9 cellular contexts compared by ENCODE assay signal in genomic region chr14:35944847-35945246, GRCh38.
DNase-seq lines count a peak whose midpoint lies in the region; ATAC-seq, FAIRE-seq and TF ChIP-seq lines count a peak whose summit lies in the region.
"Had no signal": no experiment of that assay in that cellular context is flagged by ENCODE, and none has a peak within 500 bp of the region (broad histone marks: within the 10 kb centered on the region; RNA-seq: fewer than 3 reads in every experiment).

No MANE protein-coding gene starts in this region.

- H3K36me3 ChIP-seq in mammary epithelial cell (ENCODE audit: insufficient read depth, low read length) (no peaks in the 10 kb centered on the region), stomach (no peaks in the 10 kb centered on the region)

- BruUV-seq in mammary epithelial cell (replicated peaks; lab: Mats Ljungman, UMichigan): no TSS peak

- no peak for TF ChIP-seq POLR2A in stomach (IDR thresholded peaks at IDR 0.05)

- no peak overlapping the region for H2AFZ ChIP-seq in mammary epithelial cell (ENCODE audit: low read depth, low read length)

- H4K20me1 ChIP-seq in mammary epithelial cell (ENCODE audit: insufficient read depth, low read length): no peaks in the 10 kb centered on the region

- H3K27me3 ChIP-seq in mammary epithelial cell (ENCODE audit: insufficient read depth, low read length) (peaks cover 1% of the 10 kb centered on the region), stomach (no peaks in the 10 kb centered on the region)

- FAIRE-seq in urothelium cell line (lab: Jason Lieb, UNC): no peak

- H3K9me3 ChIP-seq in mammary epithelial cell (replicated peaks; ENCODE audit: insufficient read depth, low read length) (no peaks in the 10 kb centered on the region), stomach (no peaks in the 10 kb centered on the region)

- H3K36me3 Mint-ChIP-seq in activated naive CD4-positive, alpha-beta T cell treated with anti-CD3 and anti-CD28 coated beads, Interleukin-2, amount 50 U/mL, for 72 hours: no peaks in the 10 kb centered on the region

- H3K27ac Mint-ChIP-seq in activated naive CD4-positive, alpha-beta T cell treated with anti-CD3 and anti-CD28 coated beads, Interleukin-2, amount 50 U/mL, for 72 hours: no peak overlapping the region
- H3K27ac Mint-ChIP-seq: effector memory CD8-positive, alpha-beta T cell had no signal

- H3K9me3 Mint-ChIP-seq in activated naive CD4-positive, alpha-beta T cell treated with anti-CD3 and anti-CD28 coated beads, Interleukin-2, amount 50 U/mL, for 72 hours: no peaks in the 10 kb centered on the region
- H3K9me3 Mint-ChIP-seq: effector memory CD8-positive, alpha-beta T cell had no signal

- H3K27ac ChIP-seq in mammary epithelial cell (ENCODE audit: insufficient read depth, low read depth, low read length): no peak overlapping the region
- H3K27ac ChIP-seq in stomach: no peak overlapping the region

- H3K4me2 ChIP-seq in mammary epithelial cell (ENCODE audit: insufficient read depth, low read depth, low read length): no peak overlapping the region

- H3K9ac ChIP-seq in mammary epithelial cell (ENCODE audit: insufficient read depth, low read length): no peak overlapping the region

- 60% methylated on average over 4 of the region's 5 CpGs for WGBS in mammary epithelial cell (ENCODE audit: low coverage, missing lambda C conversion rate)
- WGBS in stomach, 5 donors: 55 to 65% (median 64%) methylated on average over 5 of the region's 5 CpGs

- dilution Hi-C loops in mammary epithelial cell (cut with HindIII; ENCODE audit: low sequenced_read_pairs): no loop called here

- ATAC-seq in activated naive CD4-positive, alpha-beta T cell treated with anti-CD3 and anti-CD28 coated beads, Interleukin-2, amount 50 U/mL, for 72 hours: peak; percentile 29 to 47
- ATAC-seq in GM21381 (IDR thresholded peaks at IDR 0.05; ENCODE audit: unreplicated experiment): no peak
- ATAC-seq: effector memory CD8-positive, alpha-beta T cell had no signal

- no peak overlapping the region for H3K4me3 ChIP-seq in mammary epithelial cell (replicated peaks in 1 of 3; ENCODE audit: insufficient read depth in 1 of 3, low read depth in 2 of 3, low read length in 3 of 3)
- no peak overlapping the region for H3K4me3 ChIP-seq in stomach

- TF ChIP-seq CTCF in LNCAP (IDR thresholded peaks at IDR 0.05): peak; percentile 64
- peak; percentile 31 to 38 for TF ChIP-seq CTCF in mammary epithelial cell (conservative IDR thresholded peaks at IDR 0.05 in 1 of 2, IDR thresholded peaks at IDR 0.05 in 1 of 2; ENCODE audit: extremely low read depth in 1 of 2, insufficient read depth in 1 of 2, low read depth in 1 of 2, low read length in 2 of 2)
- no peak for TF ChIP-seq CTCF in stomach (IDR thresholded peaks at IDR 0.05)

- in situ Hi-C loops in mammary epithelial cell (cut with MboI; ENCODE audit: low sequenced_read_pairs in 2 of 2): no loop called here

- CTCF ChIA-PET in mammary epithelial cell (lab: Charles Lee; ENCODE audit: low non-redundant PET): no interaction called here

- TF ChIP-seq EP300 in stomach (IDR thresholded peaks at IDR 0.05): no peak

- intact Hi-C loops in mammary epithelial cell (cut with micrococcal nuclease) (loop anchor here (2.0 kb wide), 1 partner anchor 62 kb away; no protein-coding TSS in a partner anchor), stomach (cut with DNase I; ENCODE audit: low total_unique reads) (no loop called here)

- peak in 1 of 2 donors; percentile 12 for DNase-seq in activated naive CD4-positive, alpha-beta T cell treated with anti-CD3 and anti-CD28 coated beads, Interleukin-2, amount 50 U/mL, for 72 hours (ENCODE audit: low spot score in 2 of 2)
- DNase-seq in activated naive CD4-positive, alpha-beta T cell treated with Interleukin-2 at 50 U/mL for 16 hours: no peak
- DNase-seq in mammary epithelial cell: peak; percentile 6
- DNase-seq in urothelium cell line (ENCODE audit: low spot score): peak; percentile 52
- no peak for DNase-seq in stomach
- DNase-seq in kidney glomerular epithelial cell (lab: John Stamatoyannopoulos, UW): no peak
- DNase-seq: effector memory CD8-positive, alpha-beta T cell had no signal

- H3K4me1 ChIP-seq in mammary epithelial cell (ENCODE audit: insufficient read depth, low read length): no peaks in the 10 kb centered on the region
- peaks cover 0 to 2% (median under 1%) of the 10 kb centered on the region in 4 donors for H3K4me1 ChIP-seq in stomach

- H3K79me2 ChIP-seq in mammary epithelial cell (ENCODE audit: insufficient read depth, low read length): no peaks in the 10 kb centered on the region

Comparison
In these comparisons a context has a peak if more than half of its experiments do, and no peak if none do; other contexts are left out.
1. DNase-seq: peak in mammary epithelial cell (single experiment) and urothelium cell line (single experiment); none in activated naive CD4-positive, alpha-beta T cell treated with Interleukin-2 at 50 U/mL for 16 hours (single experiment), stomach (single experiment) and kidney glomerular epithelial cell (single experiment).
2. CTCF ChIP-seq: peak in LNCAP (single experiment) and mammary epithelial cell (2 of 2); none in stomach (0 of 7).